1 cellular context compared by ENCODE assay signal in the genomic region with DNA sequence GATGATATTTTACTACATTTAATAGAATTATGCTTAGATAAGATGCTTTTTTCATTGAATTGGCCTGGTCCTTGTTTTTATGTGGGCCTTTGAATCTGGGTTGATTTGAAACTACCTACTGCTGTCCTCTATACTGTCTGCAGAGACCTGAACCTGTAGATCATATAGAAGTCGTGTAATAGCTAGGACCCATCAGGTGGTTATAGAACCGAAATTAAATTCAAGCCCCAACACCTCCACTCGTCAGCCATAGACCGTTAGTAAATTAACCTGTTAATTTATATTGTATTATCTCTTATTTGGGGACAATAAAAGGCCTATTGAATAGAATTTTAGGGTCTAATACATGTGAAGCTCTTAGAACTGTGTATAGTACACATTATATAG.
TF ChIP-seq lines count a peak whose summit lies in the region.

No MANE protein-coding gene starts in this region.

TF ChIP-seq in GM12878, 131 proteins besides CTCF, POLR2A, EP300 and RAD21 (continued from another document):
- TF ChIP-seq, protein P1, sequence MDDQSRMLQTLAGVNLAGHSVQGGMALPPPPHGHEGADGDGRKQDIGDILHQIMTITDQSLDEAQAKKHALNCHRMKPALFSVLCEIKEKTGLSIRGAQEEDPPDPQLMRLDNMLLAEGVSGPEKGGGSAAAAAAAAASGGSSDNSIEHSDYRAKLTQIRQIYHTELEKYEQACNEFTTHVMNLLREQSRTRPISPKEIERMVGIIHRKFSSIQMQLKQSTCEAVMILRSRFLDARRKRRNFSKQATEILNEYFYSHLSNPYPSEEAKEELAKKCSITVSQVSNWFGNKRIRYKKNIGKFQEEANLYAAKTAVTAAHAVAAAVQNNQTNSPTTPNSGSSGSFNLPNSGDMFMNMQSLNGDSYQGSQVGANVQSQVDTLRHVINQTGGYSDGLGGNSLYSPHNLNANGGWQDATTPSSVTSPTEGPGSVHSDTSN (IDR thresholded peaks at IDR 0.05; ENCODE audit: insufficient replicate concordance, low read depth, low read length), result no peak
- TF ChIP-seq, protein P2, sequence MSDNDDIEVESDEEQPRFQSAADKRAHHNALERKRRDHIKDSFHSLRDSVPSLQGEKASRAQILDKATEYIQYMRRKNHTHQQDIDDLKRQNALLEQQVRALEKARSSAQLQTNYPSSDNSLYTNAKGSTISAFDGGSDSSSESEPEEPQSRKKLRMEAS (IDR thresholded peaks at IDR 0.05; ENCODE audit: low read depth, low read length), result no peak
- no peak for TF ChIP-seq NR2F1 (conservative IDR thresholded peaks at IDR 0.05)
- TF ChIP-seq, protein P3, sequence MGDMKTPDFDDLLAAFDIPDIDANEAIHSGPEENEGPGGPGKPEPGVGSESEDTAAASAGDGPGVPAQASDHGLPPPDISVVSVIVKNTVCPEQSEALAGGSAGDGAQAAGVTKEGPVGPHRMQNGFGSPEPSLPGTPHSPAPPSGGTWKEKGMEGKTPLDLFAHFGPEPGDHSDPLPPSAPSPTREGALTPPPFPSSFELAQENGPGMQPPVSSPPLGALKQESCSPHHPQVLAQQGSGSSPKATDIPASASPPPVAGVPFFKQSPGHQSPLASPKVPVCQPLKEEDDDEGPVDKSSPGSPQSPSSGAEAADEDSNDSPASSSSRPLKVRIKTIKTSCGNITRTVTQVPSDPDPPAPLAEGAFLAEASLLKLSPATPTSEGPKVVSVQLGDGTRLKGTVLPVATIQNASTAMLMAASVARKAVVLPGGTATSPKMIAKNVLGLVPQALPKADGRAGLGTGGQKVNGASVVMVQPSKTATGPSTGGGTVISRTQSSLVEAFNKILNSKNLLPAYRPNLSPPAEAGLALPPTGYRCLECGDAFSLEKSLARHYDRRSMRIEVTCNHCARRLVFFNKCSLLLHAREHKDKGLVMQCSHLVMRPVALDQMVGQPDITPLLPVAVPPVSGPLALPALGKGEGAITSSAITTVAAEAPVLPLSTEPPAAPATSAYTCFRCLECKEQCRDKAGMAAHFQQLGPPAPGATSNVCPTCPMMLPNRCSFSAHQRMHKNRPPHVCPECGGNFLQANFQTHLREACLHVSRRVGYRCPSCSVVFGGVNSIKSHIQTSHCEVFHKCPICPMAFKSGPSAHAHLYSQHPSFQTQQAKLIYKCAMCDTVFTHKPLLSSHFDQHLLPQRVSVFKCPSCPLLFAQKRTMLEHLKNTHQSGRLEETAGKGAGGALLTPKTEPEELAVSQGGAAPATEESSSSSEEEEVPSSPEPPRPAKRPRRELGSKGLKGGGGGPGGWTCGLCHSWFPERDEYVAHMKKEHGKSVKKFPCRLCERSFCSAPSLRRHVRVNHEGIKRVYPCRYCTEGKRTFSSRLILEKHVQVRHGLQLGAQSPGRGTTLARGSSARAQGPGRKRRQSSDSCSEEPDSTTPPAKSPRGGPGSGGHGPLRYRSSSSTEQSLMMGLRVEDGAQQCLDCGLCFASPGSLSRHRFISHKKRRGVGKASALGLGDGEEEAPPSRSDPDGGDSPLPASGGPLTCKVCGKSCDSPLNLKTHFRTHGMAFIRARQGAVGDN (IDR thresholded peaks at IDR 0.05), result no peak
